9 cellular contexts compared by ENCODE assay signal in the genomic region with DNA sequence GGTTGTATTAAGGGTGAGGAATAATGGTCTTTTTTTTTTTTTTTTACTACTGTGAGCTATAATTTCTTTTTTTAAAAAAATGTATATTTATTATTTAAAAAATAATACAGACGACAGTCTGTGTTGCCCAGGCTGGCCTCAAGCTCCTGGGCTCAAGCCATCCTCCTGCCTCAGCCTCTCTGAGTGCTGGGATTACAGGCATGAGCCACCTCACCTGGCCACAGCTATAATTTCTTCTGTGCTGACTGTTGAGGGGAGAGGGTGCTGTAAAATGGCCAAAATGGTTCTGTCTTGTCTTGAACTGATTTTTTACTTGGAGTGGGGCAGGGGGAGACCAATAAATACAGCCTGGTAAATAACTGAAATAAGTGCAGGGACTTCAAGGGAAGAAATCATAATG. TPM values are rescaled to one million over a fixed set of nuclear protein-coding genes. Genes with fewer than 3 reads are reported as not detected.
DNase-seq lines count a peak whose midpoint lies in the region; ATAC-seq and TF ChIP-seq lines count a peak whose summit lies in the region.
"Had no signal": no experiment of that assay in that cellular context is flagged by ENCODE, and none has a peak within 500 bp of the region (broad histone marks: within the 10 kb centered on the region; RNA-seq: fewer than 3 reads in every experiment).

No MANE protein-coding gene starts in this region.

- H3K27me3 Mint-ChIP-seq in CD4-positive, alpha-beta T cell = peaks cover 5% of the 10 kb centered on the region
- H3K27me3 Mint-ChIP-seq in endothelial cell (ENCODE audit: unreplicated experiment) = peaks cover 25% of the 10 kb centered on the region

- H3K9me3 Mint-ChIP-seq in CD4-positive, alpha-beta T cell = no peaks in the 10 kb centered on the region
- no peaks in the 10 kb centered on the region for H3K9me3 Mint-ChIP-seq in endothelial cell (ENCODE audit: unreplicated experiment)

- H3K9me2 ChIP-seq in OCI-LY7 (ENCODE audit: insufficient read depth, low read length) = no peaks in the 10 kb centered on the region

- peak overlapping the region; percentile 97 for H3K4me3 ChIP-seq in OCI-LY7 (ENCODE audit: low read depth, low read length, poor library complexity, severe bottlenecking)
- H3K4me3 ChIP-seq in neuron (ENCODE audit: low read length) = peak overlapping the region; percentile 99

- CTCF ChIA-PET in CD4-positive, alpha-beta T cell (lab: Charles Lee) = interaction anchor here (1.1 to 3.3 kb wide), 3 partner anchors 17 to 175 kb away, joined by 3 to 16 read pairs (median 3); no protein-coding TSS in a partner anchor
- CTCF ChIA-PET in OCI-LY7 (lab: Charles Lee; ENCODE audit: unreplicated experiment) = interaction anchor here (0.6 kb wide), 2 partner anchors 26 to 552 kb away, joined by 3 read pairs; no protein-coding TSS in a partner anchor

- peak overlapping the region; percentile 94 for H3K4me3 Mint-ChIP-seq in CD4-positive, alpha-beta T cell
- peak overlapping the region; percentile 100 for H3K4me3 Mint-ChIP-seq in endothelial cell (ENCODE audit: unreplicated experiment)

- peaks cover 86% of the 10 kb centered on the region for H3K79me2 ChIP-seq in OCI-LY7 (ENCODE audit: insufficient read depth, low read depth, low read length)

- H3K27ac Mint-ChIP-seq in CD4-positive, alpha-beta T cell = peak overlapping the region; percentile 97
- no peak overlapping the region for H3K27ac Mint-ChIP-seq in endothelial cell (ENCODE audit: unreplicated experiment)

- H3K4me1 Mint-ChIP-seq in CD4-positive, alpha-beta T cell (ENCODE audit: low read depth) = peaks cover 77% of the 10 kb centered on the region
- H3K4me1 Mint-ChIP-seq in endothelial cell (ENCODE audit: unreplicated experiment) = peaks cover 57% of the 10 kb centered on the region

- H3K4me1 ChIP-seq in OCI-LY7 (ENCODE audit: insufficient read depth, low read length, poor library complexity, severe bottlenecking) (peaks cover 64% of the 10 kb centered on the region), neuron (ENCODE audit: insufficient read depth, low read length) (peaks cover 47% of the 10 kb centered on the region)

- no peaks in the 10 kb centered on the region for H3K9me3 ChIP-seq in CD4-positive, alpha-beta T cell (ENCODE audit: control insufficient read depth, low read length)
- H3K9me3 ChIP-seq in OCI-LY7 (ENCODE audit: low read length) = no peaks in the 10 kb centered on the region
- no peaks in the 10 kb centered on the region for H3K9me3 ChIP-seq in neuron (ENCODE audit: low read length)

- peaks cover 89% of the 10 kb centered on the region for H3K36me3 Mint-ChIP-seq in CD4-positive, alpha-beta T cell (ENCODE audit: low read depth)
- peaks cover 65% of the 10 kb centered on the region for H3K36me3 Mint-ChIP-seq in endothelial cell (ENCODE audit: low read depth, unreplicated experiment)

- ATAC-seq in CD4-positive, alpha-beta T cell (ENCODE audit: poor library complexity) = no peak
- no peak for ATAC-seq in GM18907 (IDR thresholded peaks at IDR 0.05; ENCODE audit: unreplicated experiment)
- ATAC-seq in GM19023 (IDR thresholded peaks at IDR 0.05; ENCODE audit: unreplicated experiment) = no peak
- no peak for ATAC-seq in HG02610 (IDR thresholded peaks at IDR 0.05; ENCODE audit: unreplicated experiment)

- peak overlapping the region; percentile 46 for H3K27ac ChIP-seq in CD4-positive, alpha-beta T cell (ENCODE audit: low read depth, low read length)
- H3K27ac ChIP-seq in OCI-LY7 (ENCODE audit: low read depth, low read length, poor library complexity, severe bottlenecking) = no peak overlapping the region

- peaks cover 85% of the 10 kb centered on the region for H3K36me3 ChIP-seq in OCI-LY7 (ENCODE audit: insufficient read depth, low read length)
- peaks cover 75% of the 10 kb centered on the region for H3K36me3 ChIP-seq in neuron (ENCODE audit: insufficient read depth, low read length)

- DNase-seq in CD4-positive, alpha-beta T cell = no peak
- DNase-seq in OCI-LY7 (ENCODE audit: low spot score) (no peak), endothelial cell (ENCODE audit: low spot score) (no peak), NCI-H2107 treated with DMSO at 0.1 percent for 48 hours (lab: John Stamatoyannopoulos, UW; ENCODE audit: unreplicated experiment) (no peak)
- DNase-seq: Kasumi-1 had no signal

- no peak for TF ChIP-seq CTCF in CD4-positive, alpha-beta T cell (IDR thresholded peaks at IDR 0.05)
- TF ChIP-seq CTCF in OCI-LY7 (conservative IDR thresholded peaks at IDR 0.05; ENCODE audit: low read length) (no peak), endothelial cell (IDR thresholded peaks at IDR 0.05; ENCODE audit: unreplicated experiment) (no peak)

- BruUV-seq in OCI-LY7 (replicated peaks; lab: Mats Ljungman, UMichigan) = no TSS peak

- H3K4me2 ChIP-seq in OCI-LY7 (ENCODE audit: low read length) = peak overlapping the region; percentile 85

- intact Hi-C loops in CD4-positive, alpha-beta T cell (cut with DNase I, micrococcal nuclease) = no loop called here
- intact Hi-C loops in OCI-LY7 (cut with micrococcal nuclease; ENCODE audit: unreplicated experiment) = loop anchor here (10.0 kb wide), 1 partner anchor 407 kb away; a partner anchor contains a TSS

- peaks cover 75% of the 10 kb centered on the region for H4K20me1 ChIP-seq in OCI-LY7 (ENCODE audit: insufficient read depth, low read length)

- H3K27me3 ChIP-seq in CD4-positive, alpha-beta T cell (ENCODE audit: control insufficient read depth, insufficient read depth, low read length) = no peaks in the 10 kb centered on the region
- H3K27me3 ChIP-seq in neuron (ENCODE audit: insufficient read depth, low read length) = no peaks in the 10 kb centered on the region

- POLR2A ChIA-PET in CD4-positive, alpha-beta T cell (lab: Charles Lee) = interaction anchor here (0.6 to 11.2 kb wide), 10 partner anchors 10 to 276 kb away, joined by 3 to 161 read pairs (median 4); no protein-coding TSS in a partner anchor
- POLR2A ChIA-PET in OCI-LY7 (lab: Charles Lee) = interaction anchor here (0.6 to 2.0 kb wide), 13 partner anchors 10 to 161 kb away, joined by 3 to 15 read pairs (median 4); no protein-coding TSS in a partner anchor

- no peak overlapping the region for H2AFZ ChIP-seq in OCI-LY7 (ENCODE audit: low read length)
- H2AFZ ChIP-seq in neuron (ENCODE audit: low read depth, low read length) = no peak overlapping the region

RNA-seq across cellular contexts. Expression of a gene that starts 3.6 kb away (rescaled TPM):
- total RNA-seq in CD4-positive, alpha-beta T cell = 100 to 1,000 TPM; 550 to 556 TPM
- 316 and 557 TPM in 2 replicates for total RNA-seq in OCI-LY7 (2014; rRNA removed; shearing (Covaris generic))
- 498 and 539 TPM in 2 replicates for total RNA-seq in OCI-LY7 (2022)
- 289 TPM for total RNA-seq in endothelial cell (ENCODE audit: unreplicated experiment)

RNA-seq across cellular contexts. Expression of a gene that starts 50.5 kb away (rescaled TPM):
- total RNA-seq in CD4-positive, alpha-beta T cell = 10 to 100 TPM; 47.0 to 48.4 TPM
- 22.4 and 29.4 TPM in 2 replicates for total RNA-seq in OCI-LY7 (2014; rRNA removed; shearing (Covaris generic))
- total RNA-seq in OCI-LY7 (2022) (42.5 and 46.5 TPM in 2 replicates), endothelial cell (ENCODE audit: unreplicated experiment) (41.4 TPM)
